24 cellular contexts compared by ENCODE assay signal in genomic region chr4:159758061-159758460, GRCh38.
A peak's percentile ranks its signal among the peaks of the same experiment; 100 is the strongest.
DNase-seq lines count a peak whose midpoint lies in the region; ATAC-seq, FAIRE-seq and TF ChIP-seq lines count a peak whose summit lies in the region.
"Had no signal": no experiment of that assay in that cellular context is flagged by ENCODE, and none has a peak within 500 bp of the region (broad histone marks: within the 10 kb centered on the region; RNA-seq: fewer than 3 reads in every experiment).

No MANE protein-coding gene starts in this region.

- in situ Hi-C loops in HepG2 (cut with HindIII; ENCODE audit: extremely low pct_ligation_motif_present, low pct_unique_long_range_greater_than_20kb) = no loop called here

- TF ChIP-seq CTCF in right lobe of liver (IDR thresholded peaks at IDR 0.05) (no peak), HepG2 (CRISPR knock-in tag; IDR thresholded peaks at IDR 0.05) (no peak), pancreas (IDR thresholded peaks at IDR 0.05) (no peak)

- no peaks in the 10 kb centered on the region for H4K20me1 ChIP-seq in HepG2 (ENCODE audit: insufficient read depth, low read length)
- H4K20me1 ChIP-seq: BLaER1 had no signal

- no peak for DNase-seq in right lobe of liver
- DNase-seq in HepG2 (ENCODE audit: low spot score) = no peak
- no peak for DNase-seq in left lobe of liver (ENCODE audit: low spot score)
- no peak for DNase-seq in pancreas
- DNase-seq in COLO829 (ENCODE audit: low spot score) = no peak
- DNase-seq: 8988T; ACHN; BE2C; C1 segment of cervical spinal cord; Caco-2; Calu3; CD4-positive, alpha-beta memory T cell; CD4-positive, CD25-positive, alpha-beta regulatory T cell; CD8-positive, alpha-beta memory T cell; DMS79 treated with DMSO at 0.1 percent for 48 hours; GF-D8 had no signal

- H3K4me1 ChIP-seq in right lobe of liver = no peaks in the 10 kb centered on the region
- no peaks in the 10 kb centered on the region for H3K4me1 ChIP-seq in HepG2 (ENCODE audit: insufficient read depth, low read length)
- peaks cover 0 to 5% (median 3%) of the 10 kb centered on the region in 3 donors for H3K4me1 ChIP-seq in pancreas
- H3K4me1 ChIP-seq: BE2C, BLaER1, Caco-2 had no signal

- ATAC-seq in right lobe of liver = peak; percentile 46 to 79 (median 64)
- ATAC-seq in HepG2 = no peak
- ATAC-seq in left lobe of liver = peak; percentile 43
- peak; percentile 40 to 87 (median 76) for ATAC-seq in pancreas
- no peak for ATAC-seq in HG03342 (IDR thresholded peaks at IDR 0.05; ENCODE audit: unreplicated experiment)
- ATAC-seq in HG03139 (IDR thresholded peaks at IDR 0.05; ENCODE audit: unreplicated experiment) = no peak

- no peak overlapping the region for H3K9ac ChIP-seq in HepG2 (ENCODE audit: insufficient read depth, low read depth, low read length)
- H3K9ac ChIP-seq: BLaER1 had no signal

- no peaks in the 10 kb centered on the region for H3K79me2 ChIP-seq in HepG2 (ENCODE audit: insufficient read depth, low read length)

- no TSS peak for BruUV-seq in HepG2 (replicated peaks; lab: Mats Ljungman, UMichigan)

- TF ChIP-seq POLR2A in right lobe of liver (IDR thresholded peaks at IDR 0.05) (no peak), HepG2 (IDR thresholded peaks at IDR 0.05; ENCODE audit: insufficient read depth in 1 of 2, low read depth in 2 of 2, low read length in 2 of 2) (no peak)

- POLR2A ChIA-PET in HepG2 (lab: Yijun Ruan, JAX) = no interaction called here

- 9% methylated on average over 1 of the region's 1 CpG for WGBS in right lobe of liver (ENCODE audit: insufficient coverage, low coverage, low lambda C conversion rate, missing lambda C conversion rate)
- WGBS in HepG2 (ENCODE audit: low lambda C conversion rate) = 0% methylated on average over 1 of the region's 1 CpG
- WGBS in pancreas, 2 donors = 15 to 20% methylated on average over 1 of the region's 1 CpG

- CTCF ChIA-PET in HepG2 (lab: Yijun Ruan, JAX; ENCODE audit: low intra/inter-chr PET ratio, low total read pairs) = no interaction called here

- TF ChIP-seq RAD21 in HepG2 (CRISPR knock-in tag; IDR thresholded peaks at IDR 0.05) = no peak

- no peak for TF ChIP-seq EP300 in HepG2 (IDR thresholded peaks at IDR 0.05; ENCODE audit: low read depth in 2 of 2, low read length in 2 of 2)
- TF ChIP-seq EP300 in HepG2 (CRISPR knock-in tag; IDR thresholded peaks at IDR 0.05; ENCODE audit: borderline replicate concordance) = no peak

- no peaks in the 10 kb centered on the region for H3K36me3 ChIP-seq in right lobe of liver
- H3K36me3 ChIP-seq in HepG2 (replicated peaks in 1 of 2; ENCODE audit: control insufficient read depth in 1 of 2, insufficient read depth in 2 of 2, low read length in 2 of 2) = no peaks in the 10 kb centered on the region
- H3K36me3 ChIP-seq in pancreas = no peaks in the 10 kb centered on the region
- H3K36me3 ChIP-seq: BE2C, BLaER1 had no signal

- H2AFZ ChIP-seq in HepG2 (ENCODE audit: low read length) = no peak overlapping the region

- H3K27me3 ChIP-seq in right lobe of liver (no peaks in the 10 kb centered on the region), HepG2 (ENCODE audit: control insufficient read depth in 1 of 2, insufficient read depth in 2 of 2, low read length in 2 of 2) (no peaks in the 10 kb centered on the region), pancreas (no peaks in the 10 kb centered on the region)
- H3K27me3 ChIP-seq: BE2C, BLaER1 had no signal

- FAIRE-seq in HepG2 (lab: Jason Lieb, UNC) (no peak), pancreas (lab: Jason Lieb, UNC) (no peak)
- FAIRE-seq: A204.1, D721Med, G401.6, GM12891, GM19239 had no signal

- no peak overlapping the region for H3K4me2 ChIP-seq in HepG2 (ENCODE audit: low read depth, low read length)
- H3K4me2 ChIP-seq: BLaER1 had no signal

- H3K9me3 ChIP-seq in right lobe of liver (no peaks in the 10 kb centered on the region), HepG2 (ENCODE audit: low read length) (no peaks in the 10 kb centered on the region), pancreas (no peaks in the 10 kb centered on the region)
- H3K9me3 ChIP-seq: BE2C, BLaER1, Caco-2 had no signal

- H3K27ac ChIP-seq in right lobe of liver (no peak overlapping the region), HepG2 (ENCODE audit: extremely low read length, insufficient read depth, low read length) (no peak overlapping the region), pancreas (no peak overlapping the region)
- H3K27ac ChIP-seq: BLaER1 had no signal

- intact Hi-C loops in right lobe of liver (cut with DNase I) (no loop called here), HepG2 (cut with micrococcal nuclease; ENCODE audit: unreplicated experiment) (no loop called here), pancreas (cut with DNase I) (no loop called here)

- H3K4me3 ChIP-seq in right lobe of liver (no peak overlapping the region), HepG2 (replicated peaks in 1 of 3; ENCODE audit: insufficient read depth in 1 of 3, low read depth in 2 of 3, low read length in 3 of 3) (no peak overlapping the region), pancreas (no peak overlapping the region)
- H3K4me3 ChIP-seq: BLaER1 had no signal

TF ChIP-seq in HepG2, 621 proteins besides CTCF, POLR2A, EP300 and RAD21 (continues in another document):
- TF ChIP-seq, protein P1, sequence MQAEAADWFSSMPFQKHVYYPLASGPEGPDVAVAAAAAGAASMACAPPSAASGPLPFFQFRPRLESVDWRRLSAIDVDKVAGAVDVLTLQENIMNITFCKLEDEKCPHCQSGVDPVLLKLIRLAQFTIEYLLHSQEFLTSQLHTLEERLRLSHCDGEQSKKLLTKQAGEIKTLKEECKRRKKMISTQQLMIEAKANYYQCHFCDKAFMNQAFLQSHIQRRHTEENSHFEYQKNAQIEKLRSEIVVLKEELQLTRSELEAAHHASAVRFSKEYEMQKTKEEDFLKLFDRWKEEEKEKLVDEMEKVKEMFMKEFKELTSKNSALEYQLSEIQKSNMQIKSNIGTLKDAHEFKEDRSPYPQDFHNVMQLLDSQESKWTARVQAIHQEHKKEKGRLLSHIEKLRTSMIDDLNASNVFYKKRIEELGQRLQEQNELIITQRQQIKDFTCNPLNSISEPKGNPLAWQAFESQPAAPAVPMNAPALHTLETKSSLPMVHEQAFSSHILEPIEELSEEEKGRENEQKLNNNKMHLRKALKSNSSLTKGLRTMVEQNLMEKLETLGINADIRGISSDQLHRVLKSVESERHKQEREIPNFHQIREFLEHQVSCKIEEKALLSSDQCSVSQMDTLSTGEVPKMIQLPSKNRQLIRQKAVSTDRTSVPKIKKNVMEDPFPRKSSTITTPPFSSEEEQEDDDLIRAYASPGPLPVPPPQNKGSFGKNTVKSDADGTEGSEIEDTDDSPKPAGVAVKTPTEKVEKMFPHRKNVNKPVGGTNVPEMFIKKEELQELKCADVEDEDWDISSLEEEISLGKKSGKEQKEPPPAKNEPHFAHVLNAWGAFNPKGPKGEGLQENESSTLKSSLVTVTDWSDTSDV (CRISPR knock-in tag; IDR thresholded peaks at IDR 0.05) = no peak
- no peak for TF ChIP-seq ZNF563 (CRISPR knock-in tag; IDR thresholded peaks at IDR 0.05)
- TF ChIP-seq, protein P2, sequence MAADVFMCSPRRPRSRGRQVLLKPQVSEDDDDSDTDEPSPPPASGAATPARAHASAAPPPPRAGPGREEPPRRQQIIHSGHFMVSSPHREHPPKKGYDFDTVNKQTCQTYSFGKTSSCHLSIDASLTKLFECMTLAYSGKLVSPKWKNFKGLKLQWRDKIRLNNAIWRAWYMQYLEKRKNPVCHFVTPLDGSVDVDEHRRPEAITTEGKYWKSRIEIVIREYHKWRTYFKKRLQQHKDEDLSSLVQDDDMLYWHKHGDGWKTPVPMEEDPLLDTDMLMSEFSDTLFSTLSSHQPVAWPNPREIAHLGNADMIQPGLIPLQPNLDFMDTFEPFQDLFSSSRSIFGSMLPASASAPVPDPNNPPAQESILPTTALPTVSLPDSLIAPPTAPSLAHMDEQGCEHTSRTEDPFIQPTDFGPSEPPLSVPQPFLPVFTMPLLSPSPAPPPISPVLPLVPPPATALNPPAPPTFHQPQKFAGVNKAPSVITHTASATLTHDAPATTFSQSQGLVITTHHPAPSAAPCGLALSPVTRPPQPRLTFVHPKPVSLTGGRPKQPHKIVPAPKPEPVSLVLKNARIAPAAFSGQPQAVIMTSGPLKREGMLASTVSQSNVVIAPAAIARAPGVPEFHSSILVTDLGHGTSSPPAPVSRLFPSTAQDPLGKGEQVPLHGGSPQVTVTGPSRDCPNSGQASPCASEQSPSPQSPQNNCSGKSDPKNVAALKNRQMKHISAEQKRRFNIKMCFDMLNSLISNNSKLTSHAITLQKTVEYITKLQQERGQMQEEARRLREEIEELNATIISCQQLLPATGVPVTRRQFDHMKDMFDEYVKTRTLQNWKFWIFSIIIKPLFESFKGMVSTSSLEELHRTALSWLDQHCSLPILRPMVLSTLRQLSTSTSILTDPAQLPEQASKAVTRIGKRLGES (CRISPR knock-in tag; IDR thresholded peaks at IDR 0.05; ENCODE audit: borderline replicate concordance) = no peak
- no peak for TF ChIP-seq NCOR1 (IDR thresholded peaks at IDR 0.05; ENCODE audit: borderline replicate concordance, low read length)
- TF ChIP-seq CENPBD1 (CRISPR knock-in tag; IDR thresholded peaks at IDR 0.05; ENCODE audit: borderline replicate concordance, low read depth) = no peak
- TF ChIP-seq ATF2 (CRISPR knock-in tag; IDR thresholded peaks at IDR 0.05) = no peak
- TF ChIP-seq HOXA3 (CRISPR knock-in tag; IDR thresholded peaks at IDR 0.05) = no peak
- TF ChIP-seq ZNF556 (CRISPR knock-in tag; IDR thresholded peaks at IDR 0.05; ENCODE audit: borderline replicate concordance) = no peak

Comparison
In these comparisons a context has a peak if more than half of its experiments do, and no peak if none do; other contexts are left out.
1. ATAC-seq: peak in right lobe of liver (4 of 4), left lobe of liver (single experiment) and pancreas (4 of 4); none in HepG2 (single experiment), HG03342 (single experiment) and HG03139 (single experiment).